ENCODE assay signal across 24 cellular contexts in the genomic region with DNA sequence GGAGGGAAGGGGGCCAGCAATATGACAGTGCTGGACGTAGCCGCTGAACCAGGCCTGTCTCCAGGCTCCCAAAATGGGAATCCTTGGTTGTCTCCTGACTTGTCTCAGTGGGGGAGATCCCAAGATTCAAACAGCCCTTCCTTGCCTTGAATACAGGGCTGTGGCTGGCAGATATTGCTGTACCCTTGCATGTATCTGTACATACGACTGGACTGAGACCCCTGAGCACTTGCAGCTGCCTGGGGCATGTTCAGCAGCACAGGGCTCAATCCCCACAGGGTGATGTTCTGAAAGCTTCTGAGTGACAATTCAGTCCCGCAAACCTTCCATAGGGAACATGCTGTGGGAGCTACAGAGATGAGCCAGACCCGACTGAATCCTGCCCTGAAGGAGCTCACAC. TPM values are rescaled to one million over a fixed set of nuclear protein-coding genes. Genes with fewer than 3 reads are reported as not detected.
"Had no signal": no experiment of that assay in that cellular context is flagged by ENCODE, and none has a peak within 500 bp of the region (broad histone marks: within the 10 kb centered on the region; RNA-seq: fewer than 3 reads in every experiment).

No MANE protein-coding gene starts in this region.

- H3K4me1 ChIP-seq: left lung, pancreas had no signal

- H3K27ac Mint-ChIP-seq: activated naive CD8-positive, alpha-beta T cell treated with anti-CD3 and anti-CD28 coated beads for 36 hours; activated T-helper 17 cell treated with anti-CD3 and anti-CD28 coated beads, Interleukin-2, amount 50 U/mL, for 72 hours; mesothelial cell of epicardium; nephron had no signal

- ATAC-seq: activated T-helper 17 cell treated with anti-CD3 and anti-CD28 coated beads, Interleukin-2, amount 50 U/mL, for 72 hours; heart left ventricle; left lung; pancreas had no signal

- H3K4me3 ChIP-seq: heart left ventricle, left lung, pancreas, thoracic aorta, upper lobe of left lung had no signal

- H3K36me3 ChIP-seq: left lung, neutrophil, pancreas, WERI-Rb-1 had no signal

- H3K4me1 Mint-ChIP-seq: activated naive CD8-positive, alpha-beta T cell treated with anti-CD3 and anti-CD28 coated beads for 36 hours; mesothelial cell of epicardium; nephron had no signal

- H3K9me3 Mint-ChIP-seq: activated naive CD8-positive, alpha-beta T cell treated with anti-CD3 and anti-CD28 coated beads for 36 hours; activated T-helper 17 cell treated with anti-CD3 and anti-CD28 coated beads, Interleukin-2, amount 50 U/mL, for 72 hours; mesothelial cell of epicardium; nephron had no signal

- H3K36me3 Mint-ChIP-seq: activated naive CD8-positive, alpha-beta T cell treated with anti-CD3 and anti-CD28 coated beads for 36 hours had no signal

- H3K9me3 ChIP-seq: heart left ventricle, left lung, neutrophil, pancreas, SK-N-SH, thoracic aorta, upper lobe of left lung had no signal

- DNase-seq: activated CD4-positive, CD25-positive, alpha-beta regulatory T cell treated with anti-CD3 and anti-CD28 coated beads, Interleukin-2, amount 50 U/mL, for 72 hours; activated naive CD4-positive, alpha-beta T cell treated with Interleukin-2 at 50 U/mL for 16 hours; activated naive CD8-positive, alpha-beta T cell treated with anti-CD3 and anti-CD28 coated beads for 36 hours; cortex of kidney; heart left ventricle; kidney; left lung; pancreas; SIG-M5; SK-N-SH; stimulated activated CD4-positive, alpha-beta T cell treated with anti-CD3 and anti-CD28 coated beads, Interleukin-4, amount 100 ng/mL, for 1 hour; stimulated activated naive CD4-positive, alpha-beta T cell treated with Interleukin-2 at 50 U/mL for 16 hours; upper lobe of left lung; WERI-Rb-1 had no signal

- H3K27ac ChIP-seq: epithelial cell of prostate, heart left ventricle, left lung, neutrophil, pancreas, thoracic aorta, upper lobe of left lung, WERI-Rb-1 had no signal

- H3K4me3 Mint-ChIP-seq: activated naive CD8-positive, alpha-beta T cell treated with anti-CD3 and anti-CD28 coated beads for 36 hours; activated T-helper 17 cell treated with anti-CD3 and anti-CD28 coated beads, Interleukin-2, amount 50 U/mL, for 72 hours; mesothelial cell of epicardium; nephron had no signal

- H3K27me3 ChIP-seq: pancreas, upper lobe of left lung had no signal

- H3K27me3 Mint-ChIP-seq: activated naive CD8-positive, alpha-beta T cell treated with anti-CD3 and anti-CD28 coated beads for 36 hours had no signal

RNA-seq across cellular contexts. Expression of a gene that starts 13.3 kb away (rescaled TPM):
- total RNA-seq: activated naive CD8-positive, alpha-beta T cell treated with anti-CD3 and anti-CD28 coated beads for 36 hours; activated T-helper 17 cell treated with anti-CD3 and anti-CD28 coated beads, Interleukin-2, amount 50 U/mL, for 72 hours; astrocyte; fibroblast of villous mesenchyme; heart left ventricle; kidney; left lung; lung microvascular endothelial cell; mesothelial cell of epicardium; pancreas; T-helper 2 cell treated with Interferon-gamma antibody and Interleukin-4, amounts not matched to agents 100 ng/mL and 5 ng/mL, for 36 hours; thoracic aorta; upper lobe of left lung had no signal

RNA-seq across cellular contexts. Expression of a gene that starts 28.4 kb away (rescaled TPM):
- total RNA-seq: activated naive CD8-positive, alpha-beta T cell treated with anti-CD3 and anti-CD28 coated beads for 36 hours; activated T-helper 17 cell treated with anti-CD3 and anti-CD28 coated beads, Interleukin-2, amount 50 U/mL, for 72 hours; astrocyte; fibroblast of villous mesenchyme; heart left ventricle; kidney; left lung; lung microvascular endothelial cell; pancreas; T-helper 2 cell treated with Interferon-gamma antibody and Interleukin-4, amounts not matched to agents 100 ng/mL and 5 ng/mL, for 36 hours; thoracic aorta had no signal

RNA-seq across cellular contexts. Expression of a gene that starts 44.8 kb away (rescaled TPM):
- total RNA-seq: lung microvascular endothelial cell had no signal
